ENCODE assay signal across 8 cellular contexts in the genomic region with DNA sequence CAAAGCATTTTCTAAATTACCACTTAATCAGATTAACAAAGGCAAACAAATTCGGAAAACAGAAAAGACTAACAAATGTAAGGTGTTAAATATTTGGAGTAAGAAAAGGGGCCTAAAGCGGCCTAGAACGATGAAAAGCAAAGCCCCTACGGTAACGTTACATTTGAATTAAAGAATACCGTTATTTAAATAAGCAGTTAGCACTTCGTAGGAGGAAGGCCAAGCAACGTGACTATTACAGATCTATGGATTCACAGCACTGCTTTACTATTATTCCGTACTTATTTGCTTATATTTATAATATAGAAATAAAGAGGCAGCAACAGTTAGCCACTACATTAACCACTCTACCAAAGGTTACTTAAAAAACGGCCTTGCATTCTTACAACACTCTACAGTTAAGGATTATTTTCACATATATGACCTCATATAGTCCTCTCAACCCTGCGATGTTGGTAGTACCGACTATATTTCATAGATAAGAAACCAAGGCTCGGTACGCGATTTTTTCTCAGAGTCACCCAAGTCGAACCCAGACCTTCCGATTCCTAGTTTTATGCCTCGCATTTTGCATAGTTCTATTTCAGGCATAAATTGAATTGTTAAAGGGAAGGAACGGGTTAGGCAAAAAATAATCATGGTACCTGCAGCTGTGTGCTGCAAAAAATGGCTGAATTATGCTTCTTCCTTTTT. TPM values are rescaled to one million over a fixed set of nuclear protein-coding genes. Genes with fewer than 3 reads are reported as not detected.
DNase-seq lines count a peak whose midpoint lies in the region; ATAC-seq and TF ChIP-seq lines count a peak whose summit lies in the region.

No MANE protein-coding gene starts in this region.

- CTCF ChIA-PET in IMR-90 (lab: Yijun Ruan, JAX) = interaction anchor here (0.5 kb wide), 1 partner anchor 238 kb away, joined by 3 read pairs; no protein-coding TSS in a partner anchor

- H3K4ac ChIP-seq in IMR-90 (ENCODE audit: low read depth, low read length) = no peak overlapping the region

- H3K9me3 Mint-ChIP-seq in immature natural killer cell = no peaks in the 10 kb centered on the region

- TF ChIP-seq RAD21 in IMR-90 (IDR thresholded peaks at IDR 0.05; ENCODE audit: low read length) = no peak

- dilution Hi-C loops in IMR-90 (cut with HindIII; ENCODE audit: low sequenced_read_pairs, unreplicated experiment) = no loop called here

- DNase-seq in ELR (ENCODE audit: low read depth) (peak; percentile 41), IMR-90 (peak; percentile 23), adipocyte (ENCODE audit: low read depth) (peak; percentile 39), immature natural killer cell (no peak), stomach (no peak), amygdala (lab: John Stamatoyannopoulos, UW) (no peak), occipital lobe (lab: John Stamatoyannopoulos, UW) (no peak)

- ATAC-seq in IMR-90 (ENCODE audit: low read depth) (no peak), GM21825 (IDR thresholded peaks at IDR 0.05; ENCODE audit: unreplicated experiment) (no peak)

- H3K9ac ChIP-seq in IMR-90 (ENCODE audit: low read depth, low read length) = peak overlapping the region; percentile 91
- H3K9ac ChIP-seq in adipocyte (ENCODE audit: low read length) = peak overlapping the region; percentile 81

- H3K4me3 Mint-ChIP-seq in immature natural killer cell = peak overlapping the region; percentile 76 to 90 (median 89)

- H2BK15ac ChIP-seq in IMR-90 (ENCODE audit: low read depth, low read length) = no peak overlapping the region

- intact Hi-C loops in IMR-90 (cut with micrococcal nuclease) = loop anchor here (1.0 kb wide), 1 partner anchor 116 kb away; a partner anchor contains a TSS
- intact Hi-C loops in stomach (cut with DNase I; ENCODE audit: low total_unique reads) = no loop called here

- in situ Hi-C loops in IMR-90 (cut with MboI; ENCODE audit: low sequenced_read_pairs) = no loop called here

- H3K9me1 ChIP-seq in IMR-90 (ENCODE audit: insufficient read depth, low read length) = no peaks in the 10 kb centered on the region; the same call in 1 of the 2 replicates

- H3K27me3 ChIP-seq in IMR-90 (ENCODE audit: control insufficient read depth, insufficient read depth, low read length) (no peaks in the 10 kb centered on the region; the same call in 1 of the 2 replicates), adipocyte (replicated peaks; ENCODE audit: control insufficient read depth, insufficient read depth, low read length) (peaks cover 3% of the 10 kb centered on the region), stomach (peaks cover 0 to 4% (median 0%) of the 10 kb centered on the region in 3 donors)

- H2AK9ac ChIP-seq in IMR-90 (replicated peaks; ENCODE audit: low read depth, low read length, poor library complexity) = no peak overlapping the region

- H3K23ac ChIP-seq in IMR-90 (ENCODE audit: low read depth, low read length) = peak overlapping the region; percentile 74

- peak overlapping the region; percentile 74 for H3K56ac ChIP-seq in IMR-90 (ENCODE audit: extremely low read depth, insufficient read depth, low read length)

- no peaks in the 10 kb centered on the region for H3K9me3 ChIP-seq in IMR-90 (ENCODE audit: control insufficient read depth, insufficient read depth, low read length)
- no peaks in the 10 kb centered on the region for H3K9me3 ChIP-seq in adipocyte (ENCODE audit: control insufficient read depth, low read length)
- H3K9me3 ChIP-seq in stomach = no peaks in the 10 kb centered on the region

- H3K27ac Mint-ChIP-seq in immature natural killer cell = peak overlapping the region; percentile 83 to 93 (median 86)

- no peak for TF ChIP-seq CTCF in IMR-90 (conservative IDR thresholded peaks at IDR 0.05; ENCODE audit: low read depth, low read length)
- no peak for TF ChIP-seq CTCF in stomach (IDR thresholded peaks at IDR 0.05)

- no peak overlapping the region for H2BK120ac ChIP-seq in IMR-90 (ENCODE audit: low read depth, low read length)

- peaks cover 0 to 3% of the 10 kb centered on the region in 2 experiments; a peak in 1 of 4 replicates for H3K79me1 ChIP-seq in IMR-90 (ENCODE audit: low read depth in 1 of 2, low read length in 2 of 2)

- no peak for TF ChIP-seq POLR2A in IMR-90 (IDR thresholded peaks at IDR 0.05; ENCODE audit: low read depth, low read length)
- no peak for TF ChIP-seq POLR2A in stomach (IDR thresholded peaks at IDR 0.05)

- no peaks in the 10 kb centered on the region for H3K36me3 ChIP-seq in IMR-90 (ENCODE audit: control insufficient read depth, insufficient read depth, low read length)
- H3K36me3 ChIP-seq in adipocyte (ENCODE audit: control insufficient read depth, insufficient read depth, low read length, severe bottlenecking) = no peaks in the 10 kb centered on the region
- H3K36me3 ChIP-seq in stomach = no peaks in the 10 kb centered on the region

- WGBS in IMR-90 (ENCODE audit: extremely low coverage in 2 of 2, insufficient read length in 1 of 2), 2 experiments = 57% methylated on average over 10 of the region's 19 CpGs; no CpG with 5 or more reads in 1 of the 2 experiments
- 1 to 40% (median 8%) methylated on average over 19 of the region's 19 CpGs for WGBS in stomach, 5 donors

- H2AK5ac ChIP-seq in IMR-90 (ENCODE audit: low read depth, low read length) = no peak overlapping the region

- no peaks in the 10 kb centered on the region for H4K20me1 ChIP-seq in IMR-90 (ENCODE audit: insufficient read depth, low read length)

- peaks cover 0 to 3% (median 0%) of the 10 kb centered on the region in 3 donors for H3K36me3 Mint-ChIP-seq in immature natural killer cell

- peak overlapping the region; percentile 99 for H3K4me3 ChIP-seq in IMR-90 (ENCODE audit: insufficient read depth, low read depth, low read length)
- peak overlapping the region; percentile 80 for H3K4me3 ChIP-seq in adipocyte (ENCODE audit: low read length)
- peak overlapping the region; percentile 67 to 77 (median 70) for H3K4me3 ChIP-seq in stomach

- H3K27ac ChIP-seq in IMR-90 (ENCODE audit: insufficient read depth, low read length) = peak overlapping the region; percentile 70
- H3K27ac ChIP-seq in stomach = peak overlapping the region in 4 of 5 donors; percentile 94 to 99 (median 96)

- no peak overlapping the region for H4K8ac ChIP-seq in IMR-90 (ENCODE audit: low read depth in 2 of 2, low read length in 2 of 2)

- H2AFZ ChIP-seq in IMR-90 (replicated peaks; ENCODE audit: low read length, poor library complexity) = no peak overlapping the region

- no peaks in the 10 kb centered on the region for H3K4me1 ChIP-seq in IMR-90 (ENCODE audit: control insufficient read depth, insufficient read depth, low read length)
- peaks cover 7% of the 10 kb centered on the region for H3K4me1 ChIP-seq in adipocyte (ENCODE audit: control insufficient read depth, insufficient read depth, low read length)
- peaks cover 0 to 18% (median 4%) of the 10 kb centered on the region in 4 donors for H3K4me1 ChIP-seq in stomach

- H3K18ac ChIP-seq in IMR-90 (ENCODE audit: low read depth, low read length) = no peak overlapping the region; the same call in 1 of the 2 replicates

- no TSS peak for BruUV-seq in IMR-90 (replicated peaks; lab: Mats Ljungman, UMichigan)

- H3K14ac ChIP-seq in IMR-90 (replicated peaks; ENCODE audit: low read depth, low read length) = 0 out of 2 replicates have a peak overlapping the region, but pooled peaks have one; percentile 57

- H3K4me1 Mint-ChIP-seq in immature natural killer cell = peaks cover 27 to 49% of the 10 kb centered on the region in 2 donors

- POLR2A ChIA-PET in IMR-90 (lab: Charles Lee; ENCODE audit: unreplicated experiment) = no interaction called here

- no peak overlapping the region for H4K91ac ChIP-seq in IMR-90 (ENCODE audit: insufficient read depth, low read depth, low read length)

- H4K5ac ChIP-seq in IMR-90 (ENCODE audit: low read depth, low read length) = no peak overlapping the region

- H2BK5ac ChIP-seq in IMR-90 (ENCODE audit: low read depth, low read length, poor library complexity, severe bottlenecking) = peak overlapping the region; percentile 9

- TF ChIP-seq EP300 in stomach (IDR thresholded peaks at IDR 0.05) = no peak

- H3K27me3 Mint-ChIP-seq in immature natural killer cell (ENCODE audit: low read depth in 3 of 3) = peaks cover 5 to 9% (median 6%) of the 10 kb centered on the region in 3 donors

- peak overlapping the region; percentile 80; the same call in 1 of the 2 replicates for H3K4me2 ChIP-seq in IMR-90 (ENCODE audit: low read depth, low read length)

- no peak overlapping the region for H2BK20ac ChIP-seq in IMR-90 (ENCODE audit: low read depth, low read length)

TF ChIP-seq in IMR-90, 13 proteins besides CTCF, POLR2A, EP300 and RAD21 (continues in another document):
- no peak for TF ChIP-seq CHD1 (IDR thresholded peaks at IDR 0.05; ENCODE audit: low read depth, low read length)
- TF ChIP-seq RCOR1 (IDR thresholded peaks at IDR 0.05; ENCODE audit: insufficient replicate concordance, low read length) = no peak
- no peak for TF ChIP-seq BHLHE40 (IDR thresholded peaks at IDR 0.05; ENCODE audit: low read depth, low read length)
- TF ChIP-seq RFX5 (IDR thresholded peaks at IDR 0.05; ENCODE audit: low read depth, low read length) = no peak
- no peak for TF ChIP-seq NFE2L2 (IDR thresholded peaks at IDR 0.05; ENCODE audit: low read depth, low read length)
- no peak for TF ChIP-seq CEBPB (IDR thresholded peaks at IDR 0.05; ENCODE audit: low read depth, low read length)
- TF ChIP-seq, protein P1, sequence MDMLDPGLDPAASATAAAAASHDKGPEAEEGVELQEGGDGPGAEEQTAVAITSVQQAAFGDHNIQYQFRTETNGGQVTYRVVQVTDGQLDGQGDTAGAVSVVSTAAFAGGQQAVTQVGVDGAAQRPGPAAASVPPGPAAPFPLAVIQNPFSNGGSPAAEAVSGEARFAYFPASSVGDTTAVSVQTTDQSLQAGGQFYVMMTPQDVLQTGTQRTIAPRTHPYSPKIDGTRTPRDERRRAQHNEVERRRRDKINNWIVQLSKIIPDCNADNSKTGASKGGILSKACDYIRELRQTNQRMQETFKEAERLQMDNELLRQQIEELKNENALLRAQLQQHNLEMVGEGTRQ (IDR thresholded peaks at IDR 0.05; ENCODE audit: low read depth, low read length) = no peak

RNA-seq across cellular contexts. Expression of a gene that starts 2.9 kb away (rescaled TPM):
- 7.5 and 11.1 TPM in 2 replicates for total RNA-seq in IMR-90 (2012; rRNA removed)
- 2.0 and 2.4 TPM in 2 replicates for polyA plus RNA-seq in IMR-90 (2012; rRNA removed)
- polyA plus RNA-seq in IMR-90 (2012; cell fraction: cytosol; rRNA removed) = 0.44 and 0.73 TPM in 2 replicates
- 0.47 and 6.5 TPM in 2 replicates for polyA plus RNA-seq in IMR-90 (2012; cell fraction: nucleus; rRNA removed; ENCODE audit: low replicate concordance)
- 1 to 10 TPM; 1.6 to 2.4 (median 1.8) TPM for polyA plus RNA-seq in immature natural killer cell
- 10 to 100 TPM in 1 of 5 donors, 1 to 10 TPM in 4; 1.2 to 41.3 (median 6.2) TPM for total RNA-seq in stomach
- polyA plus RNA-seq in stomach = 1 to 10 TPM; 1.1 to 4.5 (median 1.5) TPM
- 40.4 TPM for total RNA-seq in occipital lobe

RNA-seq across cellular contexts. Expression of a gene that starts 30.6 kb away (rescaled TPM):
- total RNA-seq in IMR-90 (2012; rRNA removed) (416 and 419 TPM in 2 replicates), stomach (100 to 1,000 TPM in 2 of 5 donors, 10 to 100 TPM in 3; 20.0 to 234 (median 75.5) TPM), occipital lobe (313 TPM)
- polyA plus RNA-seq in IMR-90 (2012; rRNA removed) (71.8 and 97.9 TPM in 2 replicates), immature natural killer cell (10 to 100 TPM; 43.1 to 80.6 (median 79.4) TPM), stomach (100 to 1,000 TPM in 1 of 3 donors, 10 to 100 TPM in 2; 55.2 to 110 (median 58.4) TPM)
- 25.4 and 26.6 TPM in 2 replicates for polyA plus RNA-seq in IMR-90 (2012; cell fraction: cytosol; rRNA removed)
- 23.5 and 133 TPM in 2 replicates for polyA plus RNA-seq in IMR-90 (2012; cell fraction: nucleus; rRNA removed; ENCODE audit: low replicate concordance)

Comparison
In these comparisons a context has a peak if more than half of its experiments do, and no peak if none do; other contexts are left out.
1. DNase-seq: peak in ELR (single experiment), IMR-90 (single experiment) and adipocyte (single experiment); none in immature natural killer cell (0 of 3), stomach (single experiment), amygdala (0 of 56) and occipital lobe (single experiment).
2. Peak in every context shown above with its lines, with median percentiles within 50 percentile points of each other: H3K4me3 ChIP-seq.